In genomic region chr12:53070901-53071492, GRCh38 we compare ENCODE assay signal across 14 cellular contexts. TPM values are rescaled to one million over a fixed set of nuclear protein-coding genes. Genes with fewer than 3 reads are reported as not detected.
DNase-seq lines count a peak whose midpoint lies in the region; ATAC-seq, FAIRE-seq and TF ChIP-seq lines count a peak whose summit lies in the region.
"Had no signal": no experiment of that assay in that cellular context is flagged by ENCODE, and none has a peak within 500 bp of the region (broad histone marks: within the 10 kb centered on the region; RNA-seq: fewer than 3 reads in every experiment).

No MANE protein-coding gene starts in this region.

- no peak for TF ChIP-seq POLR2A in stomach (IDR thresholded peaks at IDR 0.05)

- intact Hi-C loops in stomach (cut with DNase I; ENCODE audit: low total_unique reads) = no loop called here

- WGBS in stomach, 5 donors = 77 to 93% (median 83%) methylated on average over 6 to 7 of the region's 7 CpGs

- no peaks in the 10 kb centered on the region for H3K9me3 ChIP-seq in stomach

- no peaks in the 10 kb centered on the region for H3K27me3 Mint-ChIP-seq in activated T-helper 17 cell treated with anti-CD3 and anti-CD28 coated beads, Interleukin-2, amount 50 U/mL, for 72 hours

- peaks cover 22% of the 10 kb centered on the region for H3K4me1 Mint-ChIP-seq in activated T-helper 17 cell treated with anti-CD3 and anti-CD28 coated beads, Interleukin-2, amount 50 U/mL, for 72 hours

- H3K4me3 ChIP-seq in stomach = no peak overlapping the region

- H3K36me3 Mint-ChIP-seq in activated T-helper 17 cell treated with anti-CD3 and anti-CD28 coated beads, Interleukin-2, amount 50 U/mL, for 72 hours (ENCODE audit: low read depth) = peaks cover 84% of the 10 kb centered on the region

- peaks cover 16 to 97% (median 93%) of the 10 kb centered on the region in 4 donors for H3K36me3 ChIP-seq in stomach

- H3K4me3 Mint-ChIP-seq in activated T-helper 17 cell treated with anti-CD3 and anti-CD28 coated beads, Interleukin-2, amount 50 U/mL, for 72 hours = no peak overlapping the region
- H3K4me3 Mint-ChIP-seq: T-helper 1 cell treated with Interleukin-12 subunit alpha and Interleukin-12 subunit beta and Interleukin-4 antibody, amounts not matched to agents 30 μg/mL and 1 μg/mL, for 36 hours had no signal

- H3K27ac ChIP-seq in layer of hippocampus (ENCODE audit: low read depth, low read length) (peak overlapping the region; percentile 62), stomach (peak overlapping the region in 4 of 5 donors; percentile 66 to 81 (median 69))
- H3K27ac ChIP-seq: brain microvascular endothelial cell had no signal

- no peaks in the 10 kb centered on the region for H3K9me3 Mint-ChIP-seq in activated T-helper 17 cell treated with anti-CD3 and anti-CD28 coated beads, Interleukin-2, amount 50 U/mL, for 72 hours
- H3K9me3 Mint-ChIP-seq: T-helper 1 cell treated with Interleukin-12 subunit alpha and Interleukin-12 subunit beta and Interleukin-4 antibody, amounts not matched to agents 30 μg/mL and 1 μg/mL, for 36 hours had no signal

- TF ChIP-seq CTCF in stomach (IDR thresholded peaks at IDR 0.05) (no peak), omental fat pad (IDR thresholded peaks at IDR 0.05) (no peak)

- DNase-seq in HTR-8/SVneo (ENCODE audit: insufficient read length, low spot score) (no peak), stomach (no peak), omental fat pad (ENCODE audit: low spot score) (no peak), NCI-H446 treated with DMSO at 0.1 percent for 48 hours (lab: John Stamatoyannopoulos, UW) (no peak), HuH-7.5 (ENCODE audit: low spot score) (no peak)
- DNase-seq in stimulated activated CD4-positive, alpha-beta T cell treated with anti-CD3 and anti-CD28 coated beads, Interleukin-4, amount 100 ng/mL, for 4 hours = no peak
- DNase-seq: brain microvascular endothelial cell; NCI-H774; stimulated activated CD4-positive, alpha-beta T cell treated with anti-CD3 and anti-CD28 coated beads, Interleukin-2, amount 100 ng/mL, for 48 hours had no signal

- peaks cover 43 to 85% (median 63%) of the 10 kb centered on the region in 4 donors for H3K4me1 ChIP-seq in stomach

- H3K27me3 ChIP-seq in layer of hippocampus (ENCODE audit: control insufficient read depth, insufficient read depth, low read length) (no peaks in the 10 kb centered on the region), stomach (no peaks in the 10 kb centered on the region)
- H3K27me3 ChIP-seq: brain microvascular endothelial cell had no signal

- peak overlapping the region; percentile 56 for H3K27ac Mint-ChIP-seq in activated T-helper 17 cell treated with anti-CD3 and anti-CD28 coated beads, Interleukin-2, amount 50 U/mL, for 72 hours
- H3K27ac Mint-ChIP-seq: T-helper 1 cell treated with Interleukin-12 subunit alpha and Interleukin-12 subunit beta and Interleukin-4 antibody, amounts not matched to agents 30 μg/mL and 1 μg/mL, for 36 hours had no signal

- ATAC-seq in activated T-helper 17 cell treated with anti-CD3 and anti-CD28 coated beads, Interleukin-2, amount 50 U/mL, for 72 hours (replicated peaks) = no peak
- ATAC-seq in omental fat pad (ENCODE audit: low FRiP score) = no peak
- ATAC-seq: HCT116 had no signal

- peak; percentile 54 for FAIRE-seq in HTR-8/SVneo (lab: Jason Lieb, UNC)

- TF ChIP-seq EP300 in stomach (IDR thresholded peaks at IDR 0.05) = no peak

RNA-seq across cellular contexts. Expression of gene SPRYD3, which starts 8.2 kb away (rescaled TPM):
- total RNA-seq in activated T-helper 17 cell treated with anti-CD3 and anti-CD28 coated beads, Interleukin-2, amount 50 U/mL, for 72 hours = 10 to 100 TPM; 25.4 to 28.8 TPM
- total RNA-seq in stomach (10 to 100 TPM; 17.8 to 99.8 (median 50.9) TPM), omental fat pad (10 to 100 TPM; 31.5 to 42.3 (median 36.3) TPM)
- polyA plus RNA-seq in stomach = 10 to 100 TPM; 26.3 to 30.5 (median 29.8) TPM

RNA-seq across cellular contexts. Expression of gene TNS2, which starts 21.1 kb away (rescaled TPM):
- total RNA-seq in activated T-helper 17 cell treated with anti-CD3 and anti-CD28 coated beads, Interleukin-2, amount 50 U/mL, for 72 hours = 1 to 10 TPM in 1 of 2 donors, under 1 TPM in 1; 0.69 to 4.6 TPM
- total RNA-seq in stomach (100 to 1,000 TPM in 2 of 5 donors, 10 to 100 TPM in 3; 38.5 to 164 (median 44.2) TPM), omental fat pad (100 to 1,000 TPM in 3 of 4 donors, 10 to 100 TPM in 1; 97.7 to 444 (median 154) TPM)
- polyA plus RNA-seq in stomach = 100 to 1,000 TPM in 1 of 3 donors, 10 to 100 TPM in 2; 71.0 to 104 (median 76.5) TPM

RNA-seq across cellular contexts. Expression of gene IGFBP6, which starts 26.5 kb away (rescaled TPM):
- total RNA-seq in activated T-helper 17 cell treated with anti-CD3 and anti-CD28 coated beads, Interleukin-2, amount 50 U/mL, for 72 hours = 1 to 10 TPM in 1 of 2 donors, under 1 TPM in 1; 0.45 to 6.0 TPM
- total RNA-seq in stomach (100 to 1,000 TPM in 2 of 5 donors, 10 to 100 TPM in 3; 22.6 to 388 (median 95.1) TPM), omental fat pad (100 to 1,000 TPM; 246 to 902 (median 719) TPM)
- 100 to 1,000 TPM in 1 of 3 donors, 10 to 100 TPM in 2; 30.6 to 124 (median 54.7) TPM for polyA plus RNA-seq in stomach

RNA-seq across cellular contexts. Expression of gene SOAT2, which starts 32.3 kb away (rescaled TPM):
- total RNA-seq in activated T-helper 17 cell treated with anti-CD3 and anti-CD28 coated beads, Interleukin-2, amount 50 U/mL, for 72 hours = 1 to 10 TPM in 1 of 2 donors, under 1 TPM in 1; 0.28 to 1.1 TPM
- total RNA-seq in stomach = under 1 TPM in 1 of 5 donors, not detected in 4; 0.92 TPM
- polyA plus RNA-seq in stomach = under 1 TPM in 1 of 3 donors, not detected in 2; 0.28 TPM
- total RNA-seq in omental fat pad = not detected
- total RNA-seq: MCF 10A had no signal

Comparison
In these comparisons a context has a peak if more than half of its experiments do, and no peak if none do; other contexts are left out.
1. RNA of gene TNS2, which starts 21.1 kb away (total RNA-seq): 97.7 to 444 TPM in omental fat pad and 38.5 to 164 TPM in stomach; 0.69 to 4.6 TPM in activated T-helper 17 cell treated with anti-CD3 and anti-CD28 coated beads, Interleukin-2, amount 50 U/mL, for 72 hours; every median in the first group is over 4 times any median in the second.